ENCODE assay signal across 15 cellular contexts in the genomic region with DNA sequence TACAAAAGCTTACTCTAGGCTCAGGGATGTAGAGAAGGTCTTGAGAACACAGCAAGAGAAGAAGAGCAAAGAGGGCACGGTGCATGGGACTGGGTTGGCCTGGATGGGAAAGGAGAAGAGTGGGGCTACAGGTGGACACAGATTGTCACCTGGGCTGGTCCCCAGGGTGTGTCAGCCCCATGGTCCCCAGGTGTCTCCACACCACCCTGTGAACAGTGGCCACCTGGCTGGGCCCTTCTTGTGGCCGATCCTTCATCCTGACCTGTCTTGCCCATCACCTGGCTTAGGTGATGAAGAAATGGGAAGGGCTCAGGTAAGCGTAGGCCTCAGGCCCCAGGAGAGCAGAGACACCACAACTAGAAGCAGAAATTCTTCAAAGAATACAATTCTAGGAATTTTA.
"Had no signal": no experiment of that assay in that cellular context is flagged by ENCODE, and none has a peak within 500 bp of the region (broad histone marks: within the 10 kb centered on the region; RNA-seq: fewer than 3 reads in every experiment).

No MANE protein-coding gene starts in this region.

- ATAC-seq: left colon; left ventricle myocardium superior; natural killer cell treated with Interleukin-12 subunit alpha and Interleukin-12 subunit beta and Interleukin-15 and Interleukin-18, amount 100 ng/mL, for 72 hours; psoas muscle had no signal

- H3K27ac Mint-ChIP-seq: endodermal cell; natural killer cell treated with Interleukin-12 subunit alpha and Interleukin-12 subunit beta and Interleukin-15 and Interleukin-18, amount 100 ng/mL, for 72 hours; type B pancreatic cell had no signal

- H3K27me3 Mint-ChIP-seq: type B pancreatic cell had no signal

- H3K36me3 Mint-ChIP-seq: natural killer cell treated with Interleukin-12 subunit alpha and Interleukin-12 subunit beta and Interleukin-15 and Interleukin-18, amount 100 ng/mL, for 72 hours; type B pancreatic cell had no signal

- DNase-seq: effector CD4-positive, alpha-beta T cell; endodermal cell; erythroblast; foreskin melanocyte; left ventricle myocardium superior; mesenchymal stem cell; midbrain; psoas muscle; small intestine; stimulated activated CD4-positive, alpha-beta T cell treated with anti-CD3 and anti-CD28 coated beads, Interleukin-12 subunit alpha, Interleukin-12 subunit beta, amount 100 ng/mL, for 4 hours; stimulated activated naive CD4-positive, alpha-beta T cell treated with Interleukin-2 at 50 U/mL for 16 hours; thyroid gland had no signal

- H3K4me3 Mint-ChIP-seq: endodermal cell; natural killer cell treated with Interleukin-12 subunit alpha and Interleukin-12 subunit beta and Interleukin-15 and Interleukin-18, amount 100 ng/mL, for 72 hours; type B pancreatic cell had no signal
